In genomic region chr7:101442426-101443070, GRCh38 we compare ENCODE assay signal across 20 cellular contexts.
DNase-seq lines count a peak whose midpoint lies in the region; ATAC-seq and TF ChIP-seq lines count a peak whose summit lies in the region.
"Had no signal": no experiment of that assay in that cellular context is flagged by ENCODE, and none has a peak within 500 bp of the region (broad histone marks: within the 10 kb centered on the region; RNA-seq: fewer than 3 reads in every experiment).

No MANE protein-coding gene starts in this region.

- no peak overlapping the region for H3K4me3 ChIP-seq in Jurkat, Clone E6-1 (ENCODE audit: low read length)
- H3K4me3 ChIP-seq in smooth muscle cell: no peak overlapping the region
- H3K4me3 ChIP-seq: transverse colon had no signal

- no peak overlapping the region for H3K27ac ChIP-seq in smooth muscle cell (ENCODE audit: low read depth)
- H3K27ac ChIP-seq: transverse colon had no signal

- H3F3A ChIP-seq in smooth muscle cell (ENCODE audit: low read depth): no peaks in the 10 kb centered on the region

- DNase-seq in ACHN (peak; percentile 38), astrocyte of the hippocampus (ENCODE audit: low read depth, low spot score) (peak; percentile 32), kidney tubule cell (ENCODE audit: low spot score) (peak; percentile 73), left colon (no peak), smooth muscle cell (lab: John Stamatoyannopoulos, UW; ENCODE audit: unreplicated experiment) (no peak)
- DNase-seq in Jurkat, Clone E6-1 (ENCODE audit: low read depth, low spot score): peak; percentile 64
- DNase-seq: activated CD4-positive, alpha-beta T cell treated with anti-CD3 and anti-CD28 coated beads, Interleukin-2, amount 50 U/mL, for 1 hour; anterior cingulate cortex; foreskin fibroblast; HCEC 1CT; Karpas-422; left cardiac atrium; NCI-H1436; NCI-H2171; NCI-H774; occipital lobe; right cardiac atrium; transverse colon had no signal

- no peaks in the 10 kb centered on the region for H3K27me3 ChIP-seq in smooth muscle cell (ENCODE audit: low read depth)

- in situ Hi-C loops in ACHN (cut with HindIII; ENCODE audit: low pct_ligation_motif_present, low pct_unique_long_range_greater_than_20kb, low sequenced_read_pairs): no loop called here

- no peaks in the 10 kb centered on the region for H3K4me1 ChIP-seq in smooth muscle cell (ENCODE audit: low read depth)
- H3K4me1 ChIP-seq: transverse colon had no signal

- no peak overlapping the region for H3K4me2 ChIP-seq in smooth muscle cell

- no peaks in the 10 kb centered on the region for H4K20me1 ChIP-seq in smooth muscle cell (ENCODE audit: low read depth)

- no peak for TF ChIP-seq CTCF in smooth muscle cell (IDR thresholded peaks at IDR 0.05; ENCODE audit: borderline replicate concordance, insufficient read depth, poor library complexity, severe bottlenecking)

- H3K9ac ChIP-seq in smooth muscle cell (ENCODE audit: low read depth): no peak overlapping the region

- H3K79me2 ChIP-seq in smooth muscle cell (ENCODE audit: low read depth): no peaks in the 10 kb centered on the region

- no peaks in the 10 kb centered on the region for H3K36me3 ChIP-seq in smooth muscle cell (ENCODE audit: low read depth)
- H3K36me3 ChIP-seq: transverse colon had no signal

- intact Hi-C loops in left colon (cut with DNase I, micrococcal nuclease): no loop called here

- ATAC-seq in left colon: no peak
- ATAC-seq in HG03175 (IDR thresholded peaks at IDR 0.05; ENCODE audit: unreplicated experiment): no peak
- ATAC-seq in HG03571 (IDR thresholded peaks at IDR 0.05; ENCODE audit: unreplicated experiment): no peak
- ATAC-seq: left cardiac atrium, right cardiac atrium had no signal

- H2AFZ ChIP-seq in smooth muscle cell (ENCODE audit: low read depth): no peak overlapping the region

- H3K9me3 ChIP-seq in smooth muscle cell (replicated peaks; ENCODE audit: low read depth): no peaks in the 10 kb centered on the region
- H3K9me3 ChIP-seq: transverse colon had no signal

- 83% methylated on average over 13 of the region's 15 CpGs for WGBS in smooth muscle cell (ENCODE audit: low lambda C conversion rate)

Comparison
In these comparisons a context has a peak if more than half of its experiments do, and no peak if none do; other contexts are left out.
1. DNase-seq: peak in ACHN (single experiment), Jurkat, Clone E6-1 (single experiment), astrocyte of the hippocampus (single experiment) and kidney tubule cell (single experiment); none in left colon (0 of 2) and smooth muscle cell (single experiment).